Comparison of ENCODE assay signal across 10 cellular contexts in the genomic region with DNA sequence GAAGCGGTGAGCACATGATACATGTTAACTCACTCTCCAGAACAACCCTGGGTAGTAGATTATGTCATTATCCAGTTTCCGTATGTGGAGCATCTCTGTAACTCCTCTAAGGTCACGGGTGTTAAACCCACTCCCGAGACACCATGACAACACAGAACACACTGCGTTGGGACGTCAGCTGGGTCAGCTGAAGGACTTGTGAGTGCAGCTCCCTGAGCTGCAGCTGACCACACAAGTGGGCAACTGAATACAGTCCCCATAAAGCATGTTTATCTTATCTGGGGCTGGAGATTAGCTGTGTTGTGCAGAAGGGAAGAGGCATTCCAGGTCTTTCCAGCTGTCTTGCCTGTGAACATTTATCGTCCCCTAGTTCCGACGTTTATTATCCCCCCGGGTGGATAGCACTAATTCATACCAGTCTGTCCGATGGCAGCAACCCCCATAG.
DNase-seq lines count a peak whose midpoint lies in the region; ATAC-seq and TF ChIP-seq lines count a peak whose summit lies in the region.
"Had no signal": no experiment of that assay in that cellular context is flagged by ENCODE, and none has a peak within 500 bp of the region (broad histone marks: within the 10 kb centered on the region; RNA-seq: fewer than 3 reads in every experiment).

No MANE protein-coding gene starts in this region.

- no peak for DNase-seq in activated T-cell treated with anti-CD3 and anti-CD28 coated beads, Interleukin-2, amount 50 U/mL, for 24 hours
- no peak for DNase-seq in activated T-cell treated with anti-CD3 and anti-CD28 coated beads for 4 hours
- peak; percentile 85 for DNase-seq in choroid plexus epithelial cell (ENCODE audit: low read depth)
- peak; percentile 46 for DNase-seq in medulla oblongata (ENCODE audit: extremely low spot score)
- DNase-seq in transverse colon = peak; percentile 39
- no peak for DNase-seq in superior temporal gyrus (ENCODE audit: extremely low spot score)
- DNase-seq in glutamatergic neuron = no peak
- DNase-seq: activated CD8-positive, alpha-beta memory T cell treated with anti-CD3 and anti-CD28 coated beads, Interleukin-2, amount 50 U/mL, for 4 hours; Kasumi-1 had no signal

- H3K27ac ChIP-seq in transverse colon = peak overlapping the region; percentile 63 to 88 (median 79)

- no peaks in the 10 kb centered on the region for H3K27me3 ChIP-seq in transverse colon

- H3K27ac Mint-ChIP-seq in activated T-cell treated with anti-CD3 and anti-CD28 coated beads, Interleukin-2, amount 50 U/mL, for 24 hours = peak overlapping the region; percentile 71
- no peak overlapping the region for H3K27ac Mint-ChIP-seq in glutamatergic neuron (ENCODE audit: unreplicated experiment)

- H3K4me3 ChIP-seq in choroid plexus epithelial cell (ENCODE audit: low read depth, low read length) (no peak overlapping the region), transverse colon (no peak overlapping the region)

- TF ChIP-seq CTCF in choroid plexus epithelial cell (conservative IDR thresholded peaks at IDR 0.05; ENCODE audit: low read depth, low read length) (no peak), transverse colon (IDR thresholded peaks at IDR 0.05) (no peak), glutamatergic neuron (IDR thresholded peaks at IDR 0.05; ENCODE audit: partially characterized antibody, unreplicated experiment) (no peak)

- no peaks in the 10 kb centered on the region for H3K9me3 Mint-ChIP-seq in activated T-cell treated with anti-CD3 and anti-CD28 coated beads, Interleukin-2, amount 50 U/mL, for 24 hours
- H3K9me3 Mint-ChIP-seq in glutamatergic neuron (ENCODE audit: unreplicated experiment) = peaks cover 2% of the 10 kb centered on the region

- no peak for TF ChIP-seq EP300 in transverse colon (IDR thresholded peaks at IDR 0.05; ENCODE audit: low read depth)

- in situ Hi-C loops in transverse colon (cut with MboI; ENCODE audit: low pct_ligation_motif_present in 1 of 4, low pct_unique_long_range_greater_than_20kb in 1 of 4, low sequenced_read_pairs in 3 of 4) = no loop called here

- no peak for TF ChIP-seq POLR2A in transverse colon (IDR thresholded peaks at IDR 0.05)

- H3K27me3 Mint-ChIP-seq in activated T-cell treated with anti-CD3 and anti-CD28 coated beads, Interleukin-2, amount 50 U/mL, for 24 hours = no peaks in the 10 kb centered on the region
- H3K27me3 Mint-ChIP-seq in glutamatergic neuron (ENCODE audit: unreplicated experiment) = peaks cover 6% of the 10 kb centered on the region

- intact Hi-C loops in transverse colon (cut with DNase I; ENCODE audit: low total_unique reads) = no loop called here

- no peaks in the 10 kb centered on the region for H3K9me3 ChIP-seq in transverse colon

- H3K36me3 ChIP-seq in transverse colon = no peaks in the 10 kb centered on the region

- WGBS in transverse colon (ENCODE audit: low coverage in 1 of 2), 2 donors = 40 to 56% methylated on average over 3 to 11 of the region's 11 CpGs

- H3K4me3 Mint-ChIP-seq in activated T-cell treated with anti-CD3 and anti-CD28 coated beads, Interleukin-2, amount 50 U/mL, for 24 hours = no peak overlapping the region
- H3K4me3 Mint-ChIP-seq in glutamatergic neuron (ENCODE audit: unreplicated experiment) = no peak overlapping the region

- H3K36me3 Mint-ChIP-seq in activated T-cell treated with anti-CD3 and anti-CD28 coated beads, Interleukin-2, amount 50 U/mL, for 24 hours (ENCODE audit: low read depth) = peaks cover 5% of the 10 kb centered on the region
- no peaks in the 10 kb centered on the region for H3K36me3 Mint-ChIP-seq in glutamatergic neuron (ENCODE audit: unreplicated experiment)

- peaks cover 37 to 59% (median 46%) of the 10 kb centered on the region in 4 donors for H3K4me1 ChIP-seq in transverse colon

- ATAC-seq in HG02623 (IDR thresholded peaks at IDR 0.05; ENCODE audit: unreplicated experiment) = no peak

- H3K4me1 Mint-ChIP-seq in activated T-cell treated with anti-CD3 and anti-CD28 coated beads, Interleukin-2, amount 50 U/mL, for 24 hours (ENCODE audit: low read depth) = peaks cover 72% of the 10 kb centered on the region
- peaks cover 23% of the 10 kb centered on the region for H3K4me1 Mint-ChIP-seq in glutamatergic neuron (ENCODE audit: low read depth, unreplicated experiment)

Comparison
In these comparisons a context has a peak if more than half of its experiments do, and no peak if none do; other contexts are left out.
1. DNase-seq: peak in choroid plexus epithelial cell (single experiment), medulla oblongata (single experiment) and transverse colon (single experiment); none in activated T-cell treated with anti-CD3 and anti-CD28 coated beads, Interleukin-2, amount 50 U/mL, for 24 hours (single experiment), activated T-cell treated with anti-CD3 and anti-CD28 coated beads for 4 hours (single experiment), superior temporal gyrus (single experiment) and glutamatergic neuron (single experiment).